Comparison of ENCODE assay signal across 1 cellular context in the genomic region with DNA sequence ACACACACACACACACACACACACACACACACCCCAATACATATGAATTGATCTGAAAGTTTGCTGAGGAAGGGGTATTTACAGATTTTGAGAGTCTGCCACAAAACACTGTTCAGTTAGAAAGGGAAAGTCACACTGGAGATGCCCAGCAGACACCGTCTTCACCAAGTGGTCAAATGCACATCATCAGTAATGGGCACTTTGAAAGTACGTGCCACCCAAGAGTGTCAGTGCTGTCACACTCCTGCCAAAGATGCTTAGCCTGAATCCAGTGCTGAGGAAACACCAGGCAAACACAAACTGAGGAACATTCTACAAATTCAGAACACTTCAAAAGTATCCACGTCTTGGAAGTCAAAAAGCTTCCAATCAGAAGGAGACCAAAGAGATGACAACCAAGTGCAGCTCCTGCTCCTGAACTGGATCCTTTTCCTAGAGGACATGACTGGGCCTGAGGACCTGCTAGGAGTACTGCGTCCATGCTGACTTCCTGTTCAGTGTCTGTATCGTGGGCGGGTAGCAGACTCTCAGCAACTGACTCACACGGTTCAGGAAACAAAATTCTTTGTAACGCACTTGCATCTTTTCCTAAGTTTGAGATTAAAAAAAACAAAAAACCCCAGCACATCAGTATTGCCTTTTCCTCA.
TF ChIP-seq lines count a peak whose summit lies in the region.

No MANE protein-coding gene starts in this region.

TF ChIP-seq in IMR-90, 13 proteins besides CTCF, POLR2A, EP300 and RAD21 (continued from another document):
- TF ChIP-seq, protein P1, sequence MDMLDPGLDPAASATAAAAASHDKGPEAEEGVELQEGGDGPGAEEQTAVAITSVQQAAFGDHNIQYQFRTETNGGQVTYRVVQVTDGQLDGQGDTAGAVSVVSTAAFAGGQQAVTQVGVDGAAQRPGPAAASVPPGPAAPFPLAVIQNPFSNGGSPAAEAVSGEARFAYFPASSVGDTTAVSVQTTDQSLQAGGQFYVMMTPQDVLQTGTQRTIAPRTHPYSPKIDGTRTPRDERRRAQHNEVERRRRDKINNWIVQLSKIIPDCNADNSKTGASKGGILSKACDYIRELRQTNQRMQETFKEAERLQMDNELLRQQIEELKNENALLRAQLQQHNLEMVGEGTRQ (IDR thresholded peaks at IDR 0.05; ENCODE audit: low read depth, low read length): no peak
- no peak for TF ChIP-seq RCOR1 (IDR thresholded peaks at IDR 0.05; ENCODE audit: insufficient replicate concordance, low read length)
- no peak for TF ChIP-seq CEBPB (IDR thresholded peaks at IDR 0.05; ENCODE audit: low read depth, low read length)
- TF ChIP-seq FOS (IDR thresholded peaks at IDR 0.05; ENCODE audit: low read depth, low read length): no peak
- no peak for TF ChIP-seq RFX5 (IDR thresholded peaks at IDR 0.05; ENCODE audit: low read depth, low read length)
